In genomic region chr1:54335396-54336056, GRCh38 we compare ENCODE assay signal across 8 cellular contexts.
DNase-seq lines count a peak whose midpoint lies in the region; TF ChIP-seq lines count a peak whose summit lies in the region.

No MANE protein-coding gene starts in this region.

- no peaks in the 10 kb centered on the region for H3K9me3 ChIP-seq in CD4-positive, alpha-beta memory T cell (ENCODE audit: control insufficient read depth in 1 of 2, low read length in 2 of 2)
- H3K9me3 ChIP-seq in SJCRH30 (replicated peaks): no peaks in the 10 kb centered on the region
- no peaks in the 10 kb centered on the region for H3K9me3 ChIP-seq in CD8-positive, alpha-beta memory T cell (ENCODE audit: low read length)

- no peak overlapping the region for H3K4me3 Mint-ChIP-seq in CD4-positive, alpha-beta memory T cell
- no peak overlapping the region for H3K4me3 Mint-ChIP-seq in CD8-positive, alpha-beta memory T cell

- peak overlapping the region in 5 of 7 donors; percentile 5 to 82 (median 29) for H3K27ac Mint-ChIP-seq in CD4-positive, alpha-beta memory T cell
- H3K27ac Mint-ChIP-seq in CD8-positive, alpha-beta memory T cell: peak overlapping the region in 2 of 8 donors; percentile 29 to 65

- no peak overlapping the region for H3K4me3 ChIP-seq in CD4-positive, alpha-beta memory T cell (ENCODE audit: low read length in 2 of 2)
- H3K4me3 ChIP-seq in SJCRH30: peak overlapping the region; percentile 52
- peak overlapping the region; percentile 51 for H3K4me3 ChIP-seq in fibroblast of mammary gland (ENCODE audit: control insufficient read depth, low read depth, low read length)
- H3K4me3 ChIP-seq in CD8-positive, alpha-beta memory T cell (ENCODE audit: low read length): no peak overlapping the region

- peaks cover 24 to 81% (median 46%) of the 10 kb centered on the region in 4 donors for H3K4me1 Mint-ChIP-seq in CD4-positive, alpha-beta memory T cell
- H3K4me1 Mint-ChIP-seq in CD8-positive, alpha-beta memory T cell: peaks cover 48 to 84% (median 57%) of the 10 kb centered on the region in 3 donors

- intact Hi-C loops in CD4-positive, alpha-beta memory T cell (cut with micrococcal nuclease): no loop called here

- CTCF ChIA-PET in CD4-positive, alpha-beta memory T cell (lab: Charles Lee; ENCODE audit: partially characterized antibody): no interaction called here
- CTCF ChIA-PET in CD8-positive, alpha-beta memory T cell (lab: Charles Lee): interaction anchor here (0.6 kb wide), 1 partner anchor 23 kb away, joined by 3 read pairs; no protein-coding TSS in a partner anchor

- TF ChIP-seq CTCF in fibroblast of mammary gland (conservative IDR thresholded peaks at IDR 0.05; ENCODE audit: control insufficient read depth, insufficient read depth, low read depth, low read length): no peak

- H3K36me3 ChIP-seq in CD4-positive, alpha-beta memory T cell (ENCODE audit: insufficient read depth, low read length): no peaks in the 10 kb centered on the region
- no peaks in the 10 kb centered on the region for H3K36me3 ChIP-seq in SJCRH30
- H3K36me3 ChIP-seq in CD8-positive, alpha-beta memory T cell (ENCODE audit: insufficient read depth, low read length): no peaks in the 10 kb centered on the region

- H3K4me1 ChIP-seq in CD4-positive, alpha-beta memory T cell (ENCODE audit: insufficient read depth, low read length): peaks cover 29% of the 10 kb centered on the region
- H3K4me1 ChIP-seq in SJCRH30: peaks cover 78% of the 10 kb centered on the region
- H3K4me1 ChIP-seq in CD8-positive, alpha-beta memory T cell (ENCODE audit: insufficient read depth, low read length): peaks cover 30% of the 10 kb centered on the region

- POLR2A ChIA-PET in CD4-positive, alpha-beta memory T cell (lab: Charles Lee; ENCODE audit: partially characterized antibody): interaction anchor here (1.5 kb wide), 1 partner anchor 8 kb away, joined by 3 read pairs; no protein-coding TSS in a partner anchor
- POLR2A ChIA-PET in CD8-positive, alpha-beta memory T cell (lab: Charles Lee): interaction anchor here (0.6 kb wide), 1 partner anchor 154 kb away, joined by 3 read pairs; no protein-coding TSS in a partner anchor

- DNase-seq in CD4-positive, alpha-beta memory T cell: no peak
- DNase-seq in SJCRH30: peak; percentile 92 to 95
- DNase-seq in fibroblast of mammary gland (ENCODE audit: low read depth): peak; percentile 94
- DNase-seq in non-pigmented ciliary epithelial cell (ENCODE audit: low read depth): peak; percentile 71
- DNase-seq in activated CD4-positive, CD25-positive, alpha-beta regulatory T cell (lab: John Stamatoyannopoulos, UW): no peak
- DNase-seq in activated gamma-delta T cell (lab: John Stamatoyannopoulos, UW): no peak
- DNase-seq in CD8-positive, alpha-beta memory T cell: no peak
- no peak for DNase-seq in NCI-H1105 (lab: John Stamatoyannopoulos, UW)

- H3K36me3 Mint-ChIP-seq in CD4-positive, alpha-beta memory T cell: peaks cover 0 to 14% of the 10 kb centered on the region in 2 donors
- peaks cover 0 to 22% (median 3%) of the 10 kb centered on the region in 3 donors for H3K36me3 Mint-ChIP-seq in CD8-positive, alpha-beta memory T cell

- no peaks in the 10 kb centered on the region for H3K27me3 ChIP-seq in CD4-positive, alpha-beta memory T cell (ENCODE audit: insufficient read depth, low read length)
- H3K27me3 ChIP-seq in SJCRH30: no peaks in the 10 kb centered on the region
- no peaks in the 10 kb centered on the region for H3K27me3 ChIP-seq in CD8-positive, alpha-beta memory T cell (ENCODE audit: insufficient read depth, low read length, poor library complexity, severe bottlenecking)

- no peaks in the 10 kb centered on the region for H3K9me3 Mint-ChIP-seq in CD4-positive, alpha-beta memory T cell
- no peaks in the 10 kb centered on the region for H3K9me3 Mint-ChIP-seq in CD8-positive, alpha-beta memory T cell

- no peaks in the 10 kb centered on the region for H3K27me3 Mint-ChIP-seq in CD4-positive, alpha-beta memory T cell
- H3K27me3 Mint-ChIP-seq in CD8-positive, alpha-beta memory T cell: no peaks in the 10 kb centered on the region

- no peak overlapping the region for H3K27ac ChIP-seq in CD4-positive, alpha-beta memory T cell (ENCODE audit: low read depth, low read length)
- peak overlapping the region; percentile 97 for H3K27ac ChIP-seq in SJCRH30
- no peak overlapping the region for H3K27ac ChIP-seq in CD8-positive, alpha-beta memory T cell (ENCODE audit: low read depth, low read length)

Comparison
In these comparisons a context has a peak if more than half of its experiments do, and no peak if none do; other contexts are left out.
1. DNase-seq: peak in SJCRH30 (2 of 2), fibroblast of mammary gland (single experiment) and non-pigmented ciliary epithelial cell (single experiment); none in CD4-positive, alpha-beta memory T cell (0 of 5), activated CD4-positive, CD25-positive, alpha-beta regulatory T cell (0 of 4), activated gamma-delta T cell (single experiment), CD8-positive, alpha-beta memory T cell (0 of 5) and NCI-H1105 (single experiment).
2. H3K4me3 ChIP-seq: peak in SJCRH30 (single experiment) and fibroblast of mammary gland (single experiment); none in CD4-positive, alpha-beta memory T cell (0 of 2) and CD8-positive, alpha-beta memory T cell (single experiment).